1 cellular context compared by ENCODE assay signal in the genomic region with DNA sequence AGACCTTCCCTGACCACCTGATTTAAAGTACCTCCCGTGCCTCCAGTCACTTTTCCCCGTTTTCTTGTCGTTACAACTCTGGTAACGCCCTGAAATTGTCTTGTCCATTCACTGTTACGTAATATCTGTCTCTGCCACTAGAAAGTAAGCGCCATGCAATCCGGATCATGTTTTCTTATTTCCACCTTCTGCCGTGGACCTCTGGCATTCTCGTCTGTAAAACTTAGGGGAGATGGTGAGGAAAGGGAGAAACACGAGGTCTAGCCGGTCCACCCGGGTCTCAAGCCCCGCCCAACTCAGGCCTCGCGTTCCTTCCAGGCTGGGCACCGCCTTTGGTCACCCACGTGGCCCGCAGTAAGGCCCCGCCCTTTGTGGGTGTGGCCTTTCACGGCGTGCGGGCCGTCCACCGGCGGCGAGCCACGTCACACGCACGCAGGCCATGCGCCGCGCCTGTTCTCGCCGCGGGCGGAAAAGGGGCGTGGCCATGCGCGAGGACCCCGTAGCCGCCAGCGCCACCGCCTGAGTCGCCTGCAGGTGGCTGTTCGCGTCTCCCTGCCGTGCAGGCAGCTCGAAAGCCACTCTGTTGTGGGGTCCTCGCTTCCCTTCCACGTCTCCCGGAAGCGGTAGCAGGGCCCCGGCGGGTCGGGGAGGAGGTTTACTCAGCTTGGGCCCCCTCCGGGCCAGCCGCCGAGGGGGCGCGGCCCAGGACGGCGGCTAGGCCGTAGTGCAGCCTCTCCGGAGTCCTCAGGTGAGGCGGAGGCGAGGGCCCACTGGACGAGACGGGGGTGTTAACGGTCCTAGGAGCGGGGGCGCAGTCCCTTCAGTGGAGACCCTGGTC.
TF ChIP-seq lines count a peak whose summit lies in the region.

A gene with protein sequence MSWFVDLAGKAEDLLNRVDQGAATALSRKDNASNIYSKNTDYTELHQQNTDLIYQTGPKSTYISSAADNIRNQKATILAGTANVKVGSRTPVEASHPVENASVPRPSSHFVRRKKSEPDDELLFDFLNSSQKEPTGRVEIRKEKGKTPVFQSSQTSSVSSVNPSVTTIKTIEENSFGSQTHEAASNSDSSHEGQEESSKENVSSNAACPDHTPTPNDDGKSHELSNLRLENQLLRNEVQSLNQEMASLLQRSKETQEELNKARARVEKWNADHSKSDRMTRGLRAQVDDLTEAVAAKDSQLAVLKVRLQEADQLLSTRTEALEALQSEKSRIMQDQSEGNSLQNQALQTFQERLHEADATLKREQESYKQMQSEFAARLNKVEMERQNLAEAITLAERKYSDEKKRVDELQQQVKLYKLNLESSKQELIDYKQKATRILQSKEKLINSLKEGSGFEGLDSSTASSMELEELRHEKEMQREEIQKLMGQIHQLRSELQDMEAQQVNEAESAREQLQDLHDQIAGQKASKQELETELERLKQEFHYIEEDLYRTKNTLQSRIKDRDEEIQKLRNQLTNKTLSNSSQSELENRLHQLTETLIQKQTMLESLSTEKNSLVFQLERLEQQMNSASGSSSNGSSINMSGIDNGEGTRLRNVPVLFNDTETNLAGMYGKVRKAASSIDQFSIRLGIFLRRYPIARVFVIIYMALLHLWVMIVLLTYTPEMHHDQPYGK (plus strand): TSS at position 597 of the 838 bp plus-strand sequence. CDS start 3,133 bp downstream, outside the sequence.

TF ChIP-seq in K562, 482 proteins besides CTCF, POLR2A, EP300 and RAD21 (continued from another document):
- TF ChIP-seq, protein P1, sequence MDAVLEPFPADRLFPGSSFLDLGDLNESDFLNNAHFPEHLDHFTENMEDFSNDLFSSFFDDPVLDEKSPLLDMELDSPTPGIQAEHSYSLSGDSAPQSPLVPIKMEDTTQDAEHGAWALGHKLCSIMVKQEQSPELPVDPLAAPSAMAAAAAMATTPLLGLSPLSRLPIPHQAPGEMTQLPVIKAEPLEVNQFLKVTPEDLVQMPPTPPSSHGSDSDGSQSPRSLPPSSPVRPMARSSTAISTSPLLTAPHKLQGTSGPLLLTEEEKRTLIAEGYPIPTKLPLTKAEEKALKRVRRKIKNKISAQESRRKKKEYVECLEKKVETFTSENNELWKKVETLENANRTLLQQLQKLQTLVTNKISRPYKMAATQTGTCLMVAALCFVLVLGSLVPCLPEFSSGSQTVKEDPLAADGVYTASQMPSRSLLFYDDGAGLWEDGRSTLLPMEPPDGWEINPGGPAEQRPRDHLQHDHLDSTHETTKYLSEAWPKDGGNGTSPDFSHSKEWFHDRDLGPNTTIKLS (IDR thresholded peaks at IDR 0.05; ENCODE audit: borderline replicate concordance, low read depth), result peak; percentile 100
- TF ChIP-seq NR2C2 (CRISPR knock-in tag; IDR thresholded peaks at IDR 0.05), result no peak
- peak; percentile 88 for TF ChIP-seq NR2C2 (tag; IDR thresholded peaks at IDR 0.05)
- no peak for TF ChIP-seq ZFPM2 (CRISPR knock-in tag; IDR thresholded peaks at IDR 0.05)
- peak; percentile 60 for TF ChIP-seq POLR2B (IDR thresholded peaks at IDR 0.05; ENCODE audit: low read depth, partially characterized antibody)
- TF ChIP-seq THRAP3 (IDR thresholded peaks at IDR 0.05; ENCODE audit: borderline replicate concordance), result 0 out of 2 replicates have a peak, but pooled peaks have one; percentile 39
- TF ChIP-seq TRIM24 (IDR thresholded peaks at IDR 0.05), result peak; percentile 65 to 79
- peak in 2 of 3 experiments; percentile 16 to 29 for TF ChIP-seq YY1 (IDR thresholded peaks at IDR 0.05; ENCODE audit: borderline replicate concordance in 1 of 3, control insufficient read depth in 1 of 3, extremely low read depth in 1 of 3, insufficient read depth in 3 of 3, insufficient read length in 1 of 3, insufficient replicate concordance in 2 of 3, low read depth in 1 of 3, low read length in 2 of 3)
- no peak for TF ChIP-seq PCBP2 (IDR thresholded peaks at IDR 0.05; ENCODE audit: low read depth, low read length, poor library complexity, severe bottlenecking)
- peak; percentile 28; the same call in 1 of the 2 replicates for TF ChIP-seq NCOA6 (IDR thresholded peaks at IDR 0.05)
